In genomic region chr11:1018091-1018490, GRCh38 we compare ENCODE assay signal across 1 cellular context.
TF ChIP-seq lines count a peak whose summit lies in the region.

No MANE protein-coding gene starts in this region.

TF ChIP-seq in H1, 55 proteins besides CTCF, POLR2A, EP300 and RAD21:
- TF ChIP-seq MAFK (IDR thresholded peaks at IDR 0.05; ENCODE audit: low read depth, low read length) = no peak
- no peak for TF ChIP-seq CHD1 (IDR thresholded peaks at IDR 0.05; ENCODE audit: low read depth, low read length)
- no peak for TF ChIP-seq BACH1 (IDR thresholded peaks at IDR 0.05; ENCODE audit: low read length)
- no peak for TF ChIP-seq RXRA (IDR thresholded peaks at IDR 0.05; ENCODE audit: insufficient read depth, low read depth, low read length)
- TF ChIP-seq PHF8 (conservative IDR thresholded peaks at IDR 0.05; ENCODE audit: low read depth, low read length) = no peak
- TF ChIP-seq POU5F1 (IDR thresholded peaks at IDR 0.05; ENCODE audit: low read depth, low read length) = no peak
- no peak for TF ChIP-seq GTF2F1 (IDR thresholded peaks at IDR 0.05; ENCODE audit: borderline replicate concordance, low read depth, low read length)
- no peak for TF ChIP-seq HDAC6 (IDR thresholded peaks at IDR 0.05; ENCODE audit: low read depth, low read length)
- TF ChIP-seq RFX5 (IDR thresholded peaks at IDR 0.05; ENCODE audit: borderline replicate concordance, low read depth, low read length) = no peak
- no peak for TF ChIP-seq TCF12 (IDR thresholded peaks at IDR 0.05; ENCODE audit: low read depth, low read length)
- TF ChIP-seq CHD7 (IDR thresholded peaks at IDR 0.05; ENCODE audit: insufficient replicate concordance, low read length) = no peak
- no peak for TF ChIP-seq KDM4A (IDR thresholded peaks at IDR 0.05; ENCODE audit: low read depth, low read length, severe bottlenecking)
- TF ChIP-seq FOSL1 (IDR thresholded peaks at IDR 0.05; ENCODE audit: insufficient read depth, low read depth, low read length) = no peak
- no peak for TF ChIP-seq SUZ12 (IDR thresholded peaks at IDR 0.05; ENCODE audit: low read length)
- no peak for TF ChIP-seq E2F6 (IDR thresholded peaks at IDR 0.05)
- no peak for TF ChIP-seq SIX5 (IDR thresholded peaks at IDR 0.05; ENCODE audit: low read depth, low read length)
- no peak for TF ChIP-seq SP1 (IDR thresholded peaks at IDR 0.05; ENCODE audit: low read depth, low read length)
- no peak for TF ChIP-seq ASH2L (IDR thresholded peaks at IDR 0.05; ENCODE audit: low read length)
- no peak for TF ChIP-seq SP2 (IDR thresholded peaks at IDR 0.05; ENCODE audit: low read length)
- TF ChIP-seq EGR1 (IDR thresholded peaks at IDR 0.05; ENCODE audit: borderline replicate concordance, low read depth, low read length) = no peak
TF ChIP-seq in H1: peak in this region for 0.
